8 cellular contexts compared by ENCODE assay signal in genomic region chr16:30334473-30334985, GRCh38. TPM values are rescaled to one million over a fixed set of nuclear protein-coding genes. Genes with fewer than 3 reads are reported as not detected.
A peak's percentile ranks its signal among the peaks of the same experiment; 100 is the strongest.
DNase-seq lines count a peak whose midpoint lies in the region; ATAC-seq, FAIRE-seq and TF ChIP-seq lines count a peak whose summit lies in the region.
"Not testable (repeated sequence)": the region's sequence is repeated elsewhere in the genome, so short reads cannot be mapped to it uniquely, and the experiment has no call there.

No MANE protein-coding gene starts in this region.

- WGBS in esophagus muscularis mucosa, result 0% methylated on average over 5 of the region's 33 CpGs

- DNase-seq in DMS153 treated with DMSO at 0.1 percent for 48 hours (lab: John Stamatoyannopoulos, UW; ENCODE audit: unreplicated experiment) (peak; percentile 20), HuH-7 (ENCODE audit: low spot score) (peak; percentile 57), RCC 7860 (ENCODE audit: low spot score) (peak; percentile 40), myocyte (ENCODE audit: low read depth) (peak; percentile 83)
- peak; percentile 91 for DNase-seq in activated T-cell treated with anti-CD3 and anti-CD28 coated beads, Interleukin-2, amount 50 U/mL, for 24 hours
- DNase-seq in esophagus muscularis mucosa (ENCODE audit: extremely low spot score), result not testable (repeated sequence)
- peak; percentile 80 for DNase-seq in stimulated activated CD8-positive, alpha-beta memory T cell treated with anti-CD3 and anti-CD28 coated beads, Interleukin-4, amount 100 ng/mL, for 24 hours (ENCODE audit: low read depth)

- not testable (repeated sequence) for H3K27me3 ChIP-seq in esophagus muscularis mucosa

- peaks cover 11% of the 10 kb centered on the region for H3K36me3 Mint-ChIP-seq in activated T-cell treated with anti-CD3 and anti-CD28 coated beads, Interleukin-2, amount 50 U/mL, for 24 hours (ENCODE audit: low read depth)

- peak overlapping the region; percentile 93 for H3K27ac Mint-ChIP-seq in activated T-cell treated with anti-CD3 and anti-CD28 coated beads, Interleukin-2, amount 50 U/mL, for 24 hours

- H3K4me1 Mint-ChIP-seq in activated T-cell treated with anti-CD3 and anti-CD28 coated beads, Interleukin-2, amount 50 U/mL, for 24 hours (ENCODE audit: low read depth), result peaks cover 28% of the 10 kb centered on the region

- TF ChIP-seq CTCF in esophagus muscularis mucosa (IDR thresholded peaks at IDR 0.05), result not testable (repeated sequence)

- H3K4me3 ChIP-seq in esophagus muscularis mucosa, result peak overlapping the region; percentile 74 to 95 (median 86)

- H3K9me3 Mint-ChIP-seq in activated T-cell treated with anti-CD3 and anti-CD28 coated beads, Interleukin-2, amount 50 U/mL, for 24 hours, result not testable (repeated sequence)

- not testable (repeated sequence) for H3K27me3 Mint-ChIP-seq in activated T-cell treated with anti-CD3 and anti-CD28 coated beads, Interleukin-2, amount 50 U/mL, for 24 hours

- peak overlapping the region; percentile 97 to 98 (median 98) for H3K27ac ChIP-seq in esophagus muscularis mucosa (replicated peaks in 1 of 4)

- H3K36me3 ChIP-seq in esophagus muscularis mucosa, result not testable (repeated sequence)

- TF ChIP-seq POLR2A in esophagus muscularis mucosa (IDR thresholded peaks at IDR 0.05; ENCODE audit: low read depth), result not testable (repeated sequence)

- intact Hi-C loops in esophagus muscularis mucosa (cut with DNase I), result not testable (repeated sequence)

- peak overlapping the region; percentile 90 for H3K4me3 Mint-ChIP-seq in activated T-cell treated with anti-CD3 and anti-CD28 coated beads, Interleukin-2, amount 50 U/mL, for 24 hours

- peak; percentile 81 for ATAC-seq in GM21619 (IDR thresholded peaks at IDR 0.05; ENCODE audit: unreplicated experiment)

- H3K4me1 ChIP-seq in esophagus muscularis mucosa, result peaks cover 6 to 22% (median 18%) of the 10 kb centered on the region in 4 donors

- TF ChIP-seq EP300 in esophagus muscularis mucosa (IDR thresholded peaks at IDR 0.05), result not testable (repeated sequence)

- not testable (repeated sequence) for FAIRE-seq in RCC 7860 (lab: Jason Lieb, UNC)

- not testable (repeated sequence) for H3K9me3 ChIP-seq in esophagus muscularis mucosa

RNA-seq across cellular contexts. Expression of gene CD2BP2, which starts 20.6 kb away (rescaled TPM):
- total RNA-seq in esophagus muscularis mucosa, result 10 to 100 TPM; 24.9 to 63.9 (median 41.8) TPM
- 41.1 and 51.1 TPM in 2 replicates for total RNA-seq in myocyte
- polyA plus RNA-seq in myocyte (2012), result 69.6 TPM

RNA-seq across cellular contexts. Expression of gene TBC1D10B, which starts 35.8 kb away (rescaled TPM):
- total RNA-seq in esophagus muscularis mucosa, result 10 to 100 TPM; 21.2 to 41.5 (median 29.4) TPM
- total RNA-seq in myocyte, result 40.3 and 50.5 TPM in 2 replicates
- 40.4 TPM for polyA plus RNA-seq in myocyte (2012)

RNA-seq across cellular contexts. Expression of gene MYL11, which starts 40.1 kb away (rescaled TPM):
- not detected for total RNA-seq in esophagus muscularis mucosa
- 6,226 and 7,274 TPM in 2 replicates for total RNA-seq in myocyte
- polyA plus RNA-seq in myocyte (2012), result 6,177 TPM

RNA-seq across cellular contexts. Expression of gene SEPTIN1, which starts 47.8 kb away (rescaled TPM):
- total RNA-seq in esophagus muscularis mucosa (1 to 10 TPM in 2 of 4 donors, under 1 TPM in 2; 0.86 to 2.5 (median 1.4) TPM), myocyte (0.13 TPM in 1 of 2 replicates, not detected in the other)
- 2.9 TPM for polyA plus RNA-seq in myocyte (2012)

Comparison
In these comparisons a context has a peak if more than half of its experiments do, and no peak if none do; other contexts are left out.
1. RNA of gene MYL11, which starts 40.1 kb away (total RNA-seq): 6,226 to 7,274 TPM in myocyte; not detected in esophagus muscularis mucosa; every median in the first group is over 1,000 times any median in the second.